8 cellular contexts compared by ENCODE assay signal in genomic region chr6:83417880-83418663, GRCh38. TPM values are rescaled to one million over a fixed set of nuclear protein-coding genes. Genes with fewer than 3 reads are reported as not detected.
DNase-seq lines count a peak whose midpoint lies in the region; ATAC-seq and TF ChIP-seq lines count a peak whose summit lies in the region.

No MANE protein-coding gene starts in this region.

- POLR2A ChIA-PET in Panc1 (lab: Charles Lee): no interaction called here

- no TSS peak for BruUV-seq in Panc1 (replicated peaks; lab: Mats Ljungman, UMichigan)

- H3K4me1 ChIP-seq in Panc1 (ENCODE audit: control insufficient read depth, insufficient read depth, low read length) (no peaks in the 10 kb centered on the region), esophagus squamous epithelium (peaks cover 0 to 8% (median 0%) of the 10 kb centered on the region in 3 donors), osteoblast (ENCODE audit: insufficient read depth, low read length) (no peaks in the 10 kb centered on the region)

- 50 to 62% methylated on average over 3 of the region's 3 CpGs for WGBS in esophagus squamous epithelium, 2 donors

- ATAC-seq in HG02870 (IDR thresholded peaks at IDR 0.05; ENCODE audit: unreplicated experiment) (peak; percentile 52), Panc1 (peak; percentile 92), HG02840 (IDR thresholded peaks at IDR 0.05; ENCODE audit: low FRiP score, unreplicated experiment) (no peak)

- H3K4me3 ChIP-seq in Panc1 (ENCODE audit: low read depth in 2 of 2, low read length in 2 of 2) (no peak overlapping the region), esophagus squamous epithelium (no peak overlapping the region), osteoblast (ENCODE audit: insufficient read depth, low read length) (no peak overlapping the region)

- peak overlapping the region; percentile 10 for H2AFZ ChIP-seq in osteoblast (ENCODE audit: low read length)

- no peaks in the 10 kb centered on the region for H3K79me2 ChIP-seq in osteoblast (ENCODE audit: insufficient read depth, low read length)

- intact Hi-C loops in Panc1 (cut with micrococcal nuclease; ENCODE audit: unreplicated experiment): loop anchor here (1.0 to 10.0 kb wide), 3 partner anchors 96 to 353 kb away; partner anchors contain the start of genes DOP1A and UBE3D
- intact Hi-C loops in esophagus squamous epithelium (cut with DNase I): loop anchor here (5.0 kb wide), 1 partner anchor 94 kb away; the partner anchor contains the start of gene PRSS35
- intact Hi-C loops in posterior cingulate gyrus (cut with DNase I): loop anchor here (5.0 kb wide), 1 partner anchor 196 kb away; no protein-coding TSS in a partner anchor

- TF ChIP-seq CTCF in Panc1 (IDR thresholded peaks at IDR 0.05) (peak; percentile 71; the same call in 1 of the 2 replicates), esophagus squamous epithelium (IDR thresholded peaks at IDR 0.05) (peak; percentile 19 to 69 (median 50)), osteoblast (IDR thresholded peaks at IDR 0.05; ENCODE audit: extremely low read depth, low read depth, low read length) (peak; percentile 63)

- DNase-seq in ELR (ENCODE audit: low read depth) (peak; percentile 71), Panc1 (ENCODE audit: low read depth, low spot score) (peak; percentile 32), esophagus squamous epithelium (lab: John Stamatoyannopoulos, UW) (no peak), osteoblast (ENCODE audit: insufficient read length, low spot score, missing footprints) (peak; percentile 26), posterior cingulate gyrus (no peak)
- DNase-seq in activated effector memory CD4-positive, alpha-beta T cell treated with anti-CD3 and anti-CD28 coated beads, Interleukin-2, amount 50 U/mL, for 16 hours: no peak

- CTCF ChIA-PET in Panc1 (lab: Charles Lee): interaction anchor here (0.5 to 1.7 kb wide), 4 partner anchors 94 to 336 kb away, joined by 3 to 8 read pairs (median 4); partner anchors contain the start of gene PRSS35

- no peak overlapping the region for H3K4me2 ChIP-seq in osteoblast (ENCODE audit: insufficient read depth, low read length)

- H3K36me3 ChIP-seq in Panc1 (ENCODE audit: control insufficient read depth, insufficient read depth, low read length) (no peaks in the 10 kb centered on the region), esophagus squamous epithelium (peaks cover 0 to 6% (median 0%) of the 10 kb centered on the region in 3 donors), osteoblast (ENCODE audit: insufficient read depth, low read length) (no peaks in the 10 kb centered on the region)

- H3K27me3 ChIP-seq in Panc1 (ENCODE audit: control insufficient read depth, insufficient read depth, low read length) (no peaks in the 10 kb centered on the region), esophagus squamous epithelium (no peaks in the 10 kb centered on the region), osteoblast (ENCODE audit: insufficient read depth, low read length) (no peaks in the 10 kb centered on the region)

- no peaks in the 10 kb centered on the region for H3K9me3 ChIP-seq in Panc1 (ENCODE audit: control insufficient read depth, insufficient read depth, low read depth, low read length)
- H3K9me3 ChIP-seq in esophagus squamous epithelium: no peaks in the 10 kb centered on the region
- no peaks in the 10 kb centered on the region for H3K9me3 ChIP-seq in osteoblast (ENCODE audit: low read depth, low read length)

- H3K27ac ChIP-seq in Panc1 (ENCODE audit: low read length) (no peak overlapping the region), esophagus squamous epithelium (no peak overlapping the region), osteoblast (ENCODE audit: low read depth, low read length) (no peak overlapping the region)

- no peaks in the 10 kb centered on the region for H4K20me1 ChIP-seq in osteoblast (ENCODE audit: insufficient read depth, low read length)

- in situ Hi-C loops in Panc1 (cut with HindIII; ENCODE audit: low pct_unique_long_range_greater_than_20kb, low sequenced_read_pairs): no loop called here

- TF ChIP-seq POLR2A in esophagus squamous epithelium (IDR thresholded peaks at IDR 0.05): no peak

RNA-seq across cellular contexts. Expression of gene ME1, which starts 12.8 kb away (rescaled TPM):
- 19.7 TPM for total RNA-seq in Panc1 (2021; ENCODE audit: unreplicated experiment)
- 11.6 TPM for polyA plus RNA-seq in Panc1 (2012; ENCODE audit: insufficient read length)
- 10 to 100 TPM; 20.4 to 58.6 (median 27.2) TPM for total RNA-seq in esophagus squamous epithelium
- total RNA-seq in osteoblast: 27.9 and 31.8 TPM in 2 replicates

Comparison
In these comparisons a context has a peak if more than half of its experiments do, and no peak if none do; other contexts are left out.
1. DNase-seq: peak in ELR (single experiment), Panc1 (single experiment) and osteoblast (single experiment); none in esophagus squamous epithelium (single experiment), posterior cingulate gyrus (0 of 10) and activated effector memory CD4-positive, alpha-beta T cell treated with anti-CD3 and anti-CD28 coated beads, Interleukin-2, amount 50 U/mL, for 16 hours (single experiment).
2. Peak in every context shown above with its lines, with median percentiles within 50 percentile points of each other: CTCF ChIP-seq.